15 cellular contexts compared by ENCODE assay signal in genomic region chr12:109968032-109968420, GRCh38. TPM values are rescaled to one million over a fixed set of nuclear protein-coding genes. Genes with fewer than 3 reads are reported as not detected.
DNase-seq lines count a peak whose midpoint lies in the region; ATAC-seq lines count a peak whose summit lies in the region.
"Had no signal": no experiment of that assay in that cellular context is flagged by ENCODE, and none has a peak within 500 bp of the region (broad histone marks: within the 10 kb centered on the region; RNA-seq: fewer than 3 reads in every experiment).

No MANE protein-coding gene starts in this region.

- ATAC-seq in activated CD8-positive, alpha-beta memory T cell treated with anti-CD3 and anti-CD28 coated beads, Interleukin-2, amount 10 ng/mL, durations not matched to agents 7 days and 5 days, result peak; percentile 78
- ATAC-seq in stimulated activated effector memory CD8-positive, alpha-beta T cell treated with anti-CD3 and anti-CD28 coated beads, Interleukin-12 subunit alpha, Interleukin-12 subunit beta, amount 100 ng/mL, for 72 hours, result peak; percentile 75
- ATAC-seq in Right ventricle myocardium superior (ENCODE audit: poor library complexity), result no peak
- ATAC-seq: left cardiac atrium, PC-3, psoas muscle had no signal

- peak overlapping the region; percentile 55 for H3K4me3 Mint-ChIP-seq in activated CD8-positive, alpha-beta memory T cell treated with anti-CD3 and anti-CD28 coated beads, Interleukin-2, amount 10 ng/mL, durations not matched to agents 7 days and 5 days
- no peak overlapping the region for H3K4me3 Mint-ChIP-seq in T-helper 1 cell treated with Interleukin-12 subunit alpha and Interleukin-12 subunit beta and Interleukin-4 antibody, amounts not matched to agents 30 μg/mL and 1 μg/mL, for 36 hours
- peak overlapping the region; percentile 31 for H3K4me3 Mint-ChIP-seq in stimulated activated effector memory CD8-positive, alpha-beta T cell treated with anti-CD3 and anti-CD28 coated beads, Interleukin-12 subunit alpha, Interleukin-12 subunit beta, amount 100 ng/mL, for 72 hours
- H3K4me3 Mint-ChIP-seq: dendritic cell treated with granulocyte-macrophage colony-stimulating factor and Interleukin-4, amounts not matched to agents 40 ng/mL and 50 ng/mL, for 4 days had no signal

- H3K27ac Mint-ChIP-seq in activated CD8-positive, alpha-beta memory T cell treated with anti-CD3 and anti-CD28 coated beads, Interleukin-2, amount 10 ng/mL, durations not matched to agents 7 days and 5 days, result peak overlapping the region; percentile 90
- H3K27ac Mint-ChIP-seq in T-helper 1 cell treated with Interleukin-12 subunit alpha and Interleukin-12 subunit beta and Interleukin-4 antibody, amounts not matched to agents 30 μg/mL and 1 μg/mL, for 36 hours, result peak overlapping the region; percentile 83
- H3K27ac Mint-ChIP-seq in stimulated activated effector memory CD8-positive, alpha-beta T cell treated with anti-CD3 and anti-CD28 coated beads, Interleukin-12 subunit alpha, Interleukin-12 subunit beta, amount 100 ng/mL, for 72 hours, result peak overlapping the region; percentile 89
- H3K27ac Mint-ChIP-seq: dendritic cell treated with granulocyte-macrophage colony-stimulating factor and Interleukin-4, amounts not matched to agents 40 ng/mL and 50 ng/mL, for 4 days had no signal

- H3K36me3 Mint-ChIP-seq in activated CD8-positive, alpha-beta memory T cell treated with anti-CD3 and anti-CD28 coated beads, Interleukin-2, amount 10 ng/mL, durations not matched to agents 7 days and 5 days, result peaks cover 56% of the 10 kb centered on the region
- H3K36me3 Mint-ChIP-seq in T-helper 1 cell treated with Interleukin-12 subunit alpha and Interleukin-12 subunit beta and Interleukin-4 antibody, amounts not matched to agents 30 μg/mL and 1 μg/mL, for 36 hours (ENCODE audit: low read depth), result peaks cover 56% of the 10 kb centered on the region
- H3K36me3 Mint-ChIP-seq in stimulated activated effector memory CD8-positive, alpha-beta T cell treated with anti-CD3 and anti-CD28 coated beads, Interleukin-12 subunit alpha, Interleukin-12 subunit beta, amount 100 ng/mL, for 72 hours, result peaks cover 97% of the 10 kb centered on the region

- DNase-seq in activated CD8-positive, alpha-beta memory T cell treated with anti-CD3 and anti-CD28 coated beads, Interleukin-2, amount 10 ng/mL, durations not matched to agents 7 days and 5 days, result no peak
- no peak for DNase-seq in activated CD8-positive, alpha-beta memory T cell treated with anti-CD3 and anti-CD28 coated beads, Interleukin-2, amount 50 U/mL, for 4 hours
- DNase-seq in dermis blood vessel endothelial cell (peak; percentile 46), CD1c-positive myeloid dendritic cell (ENCODE audit: extremely low spot score) (no peak), Right ventricle myocardium superior (no peak), SK-N-DZ (ENCODE audit: low spot score) (no peak)
- no peak for DNase-seq in stimulated activated effector memory CD8-positive, alpha-beta T cell treated with anti-CD3 and anti-CD28 coated beads, Interleukin-12 subunit alpha, Interleukin-12 subunit beta, amount 100 ng/mL, for 72 hours (ENCODE audit: low spot score in 2 of 2)
- DNase-seq: hypothalamus; left cardiac atrium; NCI-H1694; psoas muscle; stimulated activated CD4-positive, alpha-beta T cell treated with anti-CD3 and anti-CD28 coated beads, Interleukin-15, amount 100 ng/mL, for 24 hours had no signal

- CTCF ChIA-PET in activated CD8-positive, alpha-beta memory T cell treated with anti-CD3 and anti-CD28 coated beads, Interleukin-2, amount 10 ng/mL, durations not matched to agents 7 days and 5 days (lab: Charles Lee), result interaction anchor here (0.6 to 1.6 kb wide), 6 partner anchors 9 to 532 kb away, joined by 3 to 4 read pairs (median 3); partner anchors contain the start of gene TCHP

- H3K4me1 Mint-ChIP-seq in activated CD8-positive, alpha-beta memory T cell treated with anti-CD3 and anti-CD28 coated beads, Interleukin-2, amount 10 ng/mL, durations not matched to agents 7 days and 5 days, result peaks cover 31% of the 10 kb centered on the region
- H3K4me1 Mint-ChIP-seq in T-helper 1 cell treated with Interleukin-12 subunit alpha and Interleukin-12 subunit beta and Interleukin-4 antibody, amounts not matched to agents 30 μg/mL and 1 μg/mL, for 36 hours (ENCODE audit: low read depth), result peaks cover 30% of the 10 kb centered on the region
- H3K4me1 Mint-ChIP-seq in stimulated activated effector memory CD8-positive, alpha-beta T cell treated with anti-CD3 and anti-CD28 coated beads, Interleukin-12 subunit alpha, Interleukin-12 subunit beta, amount 100 ng/mL, for 72 hours, result peaks cover 23% of the 10 kb centered on the region

- intact Hi-C loops in Right ventricle myocardium superior (cut with DNase I), result no loop called here

- H3K27me3 Mint-ChIP-seq in activated CD8-positive, alpha-beta memory T cell treated with anti-CD3 and anti-CD28 coated beads, Interleukin-2, amount 10 ng/mL, durations not matched to agents 7 days and 5 days, result no peaks in the 10 kb centered on the region
- no peaks in the 10 kb centered on the region for H3K27me3 Mint-ChIP-seq in T-helper 1 cell treated with Interleukin-12 subunit alpha and Interleukin-12 subunit beta and Interleukin-4 antibody, amounts not matched to agents 30 μg/mL and 1 μg/mL, for 36 hours (ENCODE audit: low read depth)
- H3K27me3 Mint-ChIP-seq: dendritic cell treated with granulocyte-macrophage colony-stimulating factor and Interleukin-4, amounts not matched to agents 40 ng/mL and 50 ng/mL, for 4 days had no signal

- H3K9me3 Mint-ChIP-seq in activated CD8-positive, alpha-beta memory T cell treated with anti-CD3 and anti-CD28 coated beads, Interleukin-2, amount 10 ng/mL, durations not matched to agents 7 days and 5 days (ENCODE audit: low read depth), result no peaks in the 10 kb centered on the region
- no peaks in the 10 kb centered on the region for H3K9me3 Mint-ChIP-seq in T-helper 1 cell treated with Interleukin-12 subunit alpha and Interleukin-12 subunit beta and Interleukin-4 antibody, amounts not matched to agents 30 μg/mL and 1 μg/mL, for 36 hours
- no peaks in the 10 kb centered on the region for H3K9me3 Mint-ChIP-seq in stimulated activated effector memory CD8-positive, alpha-beta T cell treated with anti-CD3 and anti-CD28 coated beads, Interleukin-12 subunit alpha, Interleukin-12 subunit beta, amount 100 ng/mL, for 72 hours
- H3K9me3 Mint-ChIP-seq: dendritic cell treated with granulocyte-macrophage colony-stimulating factor and Interleukin-4, amounts not matched to agents 40 ng/mL and 50 ng/mL, for 4 days had no signal

RNA-seq across cellular contexts. Expression of gene GIT2, which starts 28.1 kb away (rescaled TPM):
- 10 to 100 TPM; 90.6 to 92.3 TPM for total RNA-seq in activated CD8-positive, alpha-beta memory T cell treated with anti-CD3 and anti-CD28 coated beads, Interleukin-2, amount 10 ng/mL, durations not matched to agents 7 days and 5 days
- total RNA-seq in dermis blood vessel endothelial cell (54.6 and 61.4 TPM in 2 replicates), Right ventricle myocardium superior (41.5 TPM)
- 11.4 and 14.0 TPM in 2 replicates for polyA plus RNA-seq in SK-N-DZ (2014; cell fraction: cytosol; rRNA removed)
- polyA plus RNA-seq in SK-N-DZ (2014; cell fraction: nucleus; rRNA removed), result 19.4 and 29.2 TPM in 2 replicates

RNA-seq across cellular contexts. Expression of gene ANKRD13A, which starts 31.2 kb away (rescaled TPM):
- total RNA-seq in activated CD8-positive, alpha-beta memory T cell treated with anti-CD3 and anti-CD28 coated beads, Interleukin-2, amount 10 ng/mL, durations not matched to agents 7 days and 5 days, result 10 to 100 TPM; 68.6 to 78.2 TPM
- total RNA-seq in dermis blood vessel endothelial cell, result 68.9 and 86.0 TPM in 2 replicates
- 24.7 TPM for total RNA-seq in Right ventricle myocardium superior
- polyA plus RNA-seq in SK-N-DZ (2014; cell fraction: cytosol; rRNA removed), result 40.7 and 64.8 TPM in 2 replicates
- polyA plus RNA-seq in SK-N-DZ (2014; cell fraction: nucleus; rRNA removed), result 70.7 and 95.2 TPM in 2 replicates
